ENCODE assay signal across 1 cellular context in genomic region chr2:40033781-40034180, GRCh38.
TF ChIP-seq lines count a peak whose summit lies in the region.

No MANE protein-coding gene starts in this region.

TF ChIP-seq in SK-N-SH, 30 proteins besides CTCF, POLR2A, EP300 and RAD21 (continued from another document):
- TF ChIP-seq USF2 (IDR thresholded peaks at IDR 0.05; ENCODE audit: borderline replicate concordance, low read depth, low read length): no peak
